In the genomic region with DNA sequence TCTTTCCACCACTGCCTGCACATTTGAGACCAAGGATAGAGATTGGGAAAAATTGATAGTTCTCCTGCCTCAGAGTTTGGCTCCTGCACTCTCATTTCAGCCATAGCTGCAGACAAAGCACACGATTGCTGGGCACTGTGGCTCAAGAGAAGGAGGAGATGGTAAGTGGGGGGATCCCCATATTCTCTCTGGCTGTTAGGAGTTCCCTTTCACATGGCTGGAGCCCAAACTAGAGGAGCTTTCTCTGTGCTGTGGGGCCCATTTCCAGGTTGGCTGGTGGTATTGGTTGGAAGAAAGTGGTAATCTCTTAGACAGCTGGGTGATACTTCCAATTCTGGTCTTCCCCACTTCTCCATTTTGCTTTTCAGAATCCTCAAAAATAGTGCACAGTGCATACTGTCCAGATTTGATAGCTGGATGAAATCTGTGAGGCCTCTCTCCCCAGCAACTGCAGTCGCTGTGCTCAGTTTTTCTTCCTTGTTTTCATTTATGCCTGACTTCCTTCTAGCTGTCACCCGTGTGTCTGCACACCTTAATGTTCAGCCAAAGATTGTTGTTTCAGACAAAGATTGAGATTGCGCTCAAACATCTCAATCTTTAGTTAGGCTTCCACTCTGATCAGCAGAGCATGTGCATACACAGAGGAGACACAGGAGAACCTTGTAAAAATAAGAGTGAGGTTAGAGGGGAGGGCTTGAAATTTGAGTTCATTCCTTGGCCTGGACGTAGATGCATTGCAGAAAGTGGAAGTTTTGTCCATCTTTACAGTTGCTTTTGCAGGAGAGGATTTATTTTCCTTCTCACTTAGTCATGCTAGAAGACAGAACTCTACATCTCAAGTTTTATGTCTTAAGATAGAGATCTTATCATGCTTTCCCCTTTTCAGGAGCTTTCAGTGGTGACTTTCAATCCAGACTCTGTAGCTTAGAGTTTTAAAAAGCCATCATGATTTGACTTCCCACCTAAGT, we compare ENCODE assay signal across 20 cellular contexts. TPM values are rescaled to one million over a fixed set of nuclear protein-coding genes. Genes with fewer than 3 reads are reported as not detected.
A peak's percentile ranks its signal among the peaks of the same experiment; 100 is the strongest.
DNase-seq lines count a peak whose midpoint lies in the region; ATAC-seq, FAIRE-seq and TF ChIP-seq lines count a peak whose summit lies in the region.
"Had no signal": no experiment of that assay in that cellular context is flagged by ENCODE, and none has a peak within 500 bp of the region (broad histone marks: within the 10 kb centered on the region; RNA-seq: fewer than 3 reads in every experiment).

No MANE protein-coding gene starts in this region.

- peak overlapping the region; percentile 70 for H3K27ac ChIP-seq in OCI-LY1 (ENCODE audit: low read depth, low read length, poor library complexity, severe bottlenecking)
- no peak overlapping the region for H3K27ac ChIP-seq in HepG2 (ENCODE audit: extremely low read length, insufficient read depth, low read length)
- H3K27ac ChIP-seq: left ventricle myocardium inferior, RWPE1, vagina, WERI-Rb-1 had no signal

- H3K79me2 ChIP-seq in OCI-LY1 (ENCODE audit: insufficient read depth, low read length) (peaks cover 22% of the 10 kb centered on the region; the same call in 1 of the 2 replicates), HepG2 (ENCODE audit: insufficient read depth, low read length) (peaks cover 70% of the 10 kb centered on the region)

- no peak for DNase-seq in activated naive CD4-positive, alpha-beta T cell treated with anti-CD3 and anti-CD28 coated beads, Interleukin-2, amount 10 ng/mL, durations not matched to agents 7 days and 5 days
- DNase-seq in activated naive CD4-positive, alpha-beta T cell treated with Interleukin-2 at 50 U/mL for 16 hours: no peak
- DNase-seq in fibroblast of villous mesenchyme (ENCODE audit: low read depth) (peak; percentile 80), HepG2 (ENCODE audit: low spot score) (no peak)
- no peak for DNase-seq in stimulated activated naive B cell treated with anti-CD40 and anti-IgM and Interleukin-4, amounts not matched to agents 10 μg/mL and 1 μg/mL and 100 μg/mL, for 72 hours
- DNase-seq: anterior cingulate cortex; DMS79 treated with DMSO at 0.1 percent for 48 hours; effector CD8-positive, alpha-beta T cell; head of caudate nucleus; left ventricle myocardium inferior; MG63; NCI-H226; stimulated activated CD4-positive, alpha-beta T cell treated with anti-CD3 and anti-CD28 coated beads, Interleukin-12 subunit alpha, Interleukin-12 subunit beta, amount 100 ng/mL, for 4 hours; WERI-Rb-1 had no signal

- 93% methylated on average over 4 of the region's 5 CpGs for WGBS in HepG2 (ENCODE audit: low lambda C conversion rate)

- peak overlapping the region; percentile 24 for H3K4me2 ChIP-seq in OCI-LY1 (ENCODE audit: low read length)
- no peak overlapping the region for H3K4me2 ChIP-seq in HepG2 (ENCODE audit: low read depth, low read length)

- no peak for TF ChIP-seq POLR2A in HepG2 (IDR thresholded peaks at IDR 0.05; ENCODE audit: insufficient read depth in 1 of 2, low read depth in 2 of 2, low read length in 2 of 2)

- no peak for FAIRE-seq in HepG2 (lab: Jason Lieb, UNC)
- FAIRE-seq: GM18507 had no signal

- CTCF ChIA-PET in activated naive CD4-positive, alpha-beta T cell treated with anti-CD3 and anti-CD28 coated beads, Interleukin-2, amount 10 ng/mL, durations not matched to agents 7 days and 5 days (lab: Charles Lee): no interaction called here
- CTCF ChIA-PET in HepG2 (lab: Yijun Ruan, JAX; ENCODE audit: low intra/inter-chr PET ratio, low total read pairs): no interaction called here

- peak overlapping the region; percentile 25; the same call in 1 of the 2 replicates for H3K9ac ChIP-seq in OCI-LY1 (ENCODE audit: low read length)
- no peak overlapping the region for H3K9ac ChIP-seq in HepG2 (ENCODE audit: insufficient read depth, low read depth, low read length)

- no peaks in the 10 kb centered on the region for H3K9me3 Mint-ChIP-seq in activated naive CD4-positive, alpha-beta T cell treated with anti-CD3 and anti-CD28 coated beads, Interleukin-2, amount 10 ng/mL, durations not matched to agents 7 days and 5 days
- no peaks in the 10 kb centered on the region for H3K9me3 Mint-ChIP-seq in stimulated activated naive B cell treated with anti-CD40 and anti-IgM and Interleukin-4, amounts not matched to agents 10 μg/mL and 1 μg/mL and 100 μg/mL, for 72 hours

- H3K9me2 ChIP-seq in OCI-LY1 (ENCODE audit: low read depth, low read length): no peaks in the 10 kb centered on the region

- H3K27ac Mint-ChIP-seq in activated naive CD4-positive, alpha-beta T cell treated with anti-CD3 and anti-CD28 coated beads, Interleukin-2, amount 10 ng/mL, durations not matched to agents 7 days and 5 days: peak overlapping the region; percentile 42
- peak overlapping the region; percentile 52 for H3K27ac Mint-ChIP-seq in stimulated activated naive B cell treated with anti-CD40 and anti-IgM and Interleukin-4, amounts not matched to agents 10 μg/mL and 1 μg/mL and 100 μg/mL, for 72 hours

- H3K4me3 ChIP-seq in OCI-LY1 (ENCODE audit: low read depth, low read length, poor library complexity, severe bottlenecking): no peak overlapping the region
- peak overlapping the region; percentile 33 for H3K4me3 ChIP-seq in fibroblast of villous mesenchyme (ENCODE audit: low read depth, low read length)
- H3K4me3 ChIP-seq in HepG2 (replicated peaks in 1 of 3; ENCODE audit: insufficient read depth in 1 of 3, low read depth in 2 of 3, low read length in 3 of 3): no peak overlapping the region
- H3K4me3 ChIP-seq: left ventricle myocardium inferior, MG63, vagina had no signal

- no peaks in the 10 kb centered on the region for H4K20me1 ChIP-seq in OCI-LY1 (ENCODE audit: insufficient read depth, low read length)
- peaks cover 13% of the 10 kb centered on the region; the same call in 1 of the 2 replicates for H4K20me1 ChIP-seq in HepG2 (ENCODE audit: insufficient read depth, low read length)

- H3K36me3 Mint-ChIP-seq in activated naive CD4-positive, alpha-beta T cell treated with anti-CD3 and anti-CD28 coated beads, Interleukin-2, amount 10 ng/mL, durations not matched to agents 7 days and 5 days: peaks cover 9% of the 10 kb centered on the region
- peaks cover 13 to 32% of the 10 kb centered on the region in 2 donors for H3K36me3 Mint-ChIP-seq in stimulated activated naive B cell treated with anti-CD40 and anti-IgM and Interleukin-4, amounts not matched to agents 10 μg/mL and 1 μg/mL and 100 μg/mL, for 72 hours

- in situ Hi-C loops in HepG2 (cut with HindIII; ENCODE audit: extremely low pct_ligation_motif_present, low pct_unique_long_range_greater_than_20kb): no loop called here

- H3K27me3 Mint-ChIP-seq in activated naive CD4-positive, alpha-beta T cell treated with anti-CD3 and anti-CD28 coated beads, Interleukin-2, amount 10 ng/mL, durations not matched to agents 7 days and 5 days: no peaks in the 10 kb centered on the region
- no peaks in the 10 kb centered on the region for H3K27me3 Mint-ChIP-seq in stimulated activated naive B cell treated with anti-CD40 and anti-IgM and Interleukin-4, amounts not matched to agents 10 μg/mL and 1 μg/mL and 100 μg/mL, for 72 hours

- TF ChIP-seq CTCF in OCI-LY1 (IDR thresholded peaks at IDR 0.05; ENCODE audit: low read length) (no peak), fibroblast of villous mesenchyme (IDR thresholded peaks at IDR 0.05; ENCODE audit: insufficient read depth, low read depth, low read length) (no peak), HepG2 (CRISPR knock-in tag; IDR thresholded peaks at IDR 0.05) (no peak)

- H3K4me3 Mint-ChIP-seq in activated naive CD4-positive, alpha-beta T cell treated with anti-CD3 and anti-CD28 coated beads, Interleukin-2, amount 10 ng/mL, durations not matched to agents 7 days and 5 days: no peak overlapping the region
- H3K4me3 Mint-ChIP-seq in stimulated activated naive B cell treated with anti-CD40 and anti-IgM and Interleukin-4, amounts not matched to agents 10 μg/mL and 1 μg/mL and 100 μg/mL, for 72 hours: peak overlapping the region in 1 of 2 donors; percentile 2

- POLR2A ChIA-PET in HepG2 (lab: Yijun Ruan, JAX): interaction anchor here (1.3 kb wide), 1 partner anchor 28 kb away, joined by 3 read pairs; the partner anchor contains the start of gene RABGEF1

- no peaks in the 10 kb centered on the region for H3K27me3 ChIP-seq in OCI-LY1 (ENCODE audit: insufficient read depth, low read length)
- no peaks in the 10 kb centered on the region for H3K27me3 ChIP-seq in HepG2 (ENCODE audit: control insufficient read depth in 1 of 2, insufficient read depth in 2 of 2, low read length in 2 of 2)
- H3K27me3 ChIP-seq: MG63, vagina had no signal

- H3K4me1 Mint-ChIP-seq in activated naive CD4-positive, alpha-beta T cell treated with anti-CD3 and anti-CD28 coated beads, Interleukin-2, amount 10 ng/mL, durations not matched to agents 7 days and 5 days: peaks cover 27% of the 10 kb centered on the region
- peaks cover 39 to 79% of the 10 kb centered on the region in 2 donors for H3K4me1 Mint-ChIP-seq in stimulated activated naive B cell treated with anti-CD40 and anti-IgM and Interleukin-4, amounts not matched to agents 10 μg/mL and 1 μg/mL and 100 μg/mL, for 72 hours

- no TSS peak for BruUV-seq in HepG2 (replicated peaks; lab: Mats Ljungman, UMichigan)

- no peak overlapping the region for H2AFZ ChIP-seq in OCI-LY1 (ENCODE audit: low read length)
- no peak overlapping the region for H2AFZ ChIP-seq in HepG2 (ENCODE audit: low read length)

- H3F3A ChIP-seq in OCI-LY1 (ENCODE audit: insufficient read depth, low read length): no peaks in the 10 kb centered on the region

- TF ChIP-seq EP300 in HepG2 (IDR thresholded peaks at IDR 0.05; ENCODE audit: low read depth in 2 of 2, low read length in 2 of 2) (no peak), HepG2 (CRISPR knock-in tag; IDR thresholded peaks at IDR 0.05; ENCODE audit: borderline replicate concordance) (no peak)

- H3K4me1 ChIP-seq in OCI-LY1 (ENCODE audit: insufficient read depth, low read length, severe bottlenecking) (peaks cover 46% of the 10 kb centered on the region), HepG2 (ENCODE audit: insufficient read depth, low read length) (peaks cover 31% of the 10 kb centered on the region)

- peaks cover 8% of the 10 kb centered on the region; the same call in 1 of the 2 replicates for H3K36me3 ChIP-seq in OCI-LY1 (ENCODE audit: insufficient read depth, low read length)
- H3K36me3 ChIP-seq in HepG2 (replicated peaks in 1 of 2; ENCODE audit: control insufficient read depth in 1 of 2, insufficient read depth in 2 of 2, low read length in 2 of 2): peaks cover 2 to 19% of the 10 kb centered on the region in 2 experiments; a peak in 3 of 5 replicates
- H3K36me3 ChIP-seq: vagina, WERI-Rb-1 had no signal

- peak; percentile 80 to 86 for ATAC-seq in stimulated activated naive B cell treated with anti-CD40 and anti-IgM and Interleukin-4, amounts not matched to agents 10 μg/mL and 1 μg/mL and 100 μg/mL, for 72 hours (replicated peaks)
- no peak for ATAC-seq in GM18861 (IDR thresholded peaks at IDR 0.05; ENCODE audit: unreplicated experiment)
- ATAC-seq in HG02981 (IDR thresholded peaks at IDR 0.05; ENCODE audit: unreplicated experiment): no peak
- ATAC-seq in HepG2: no peak

- intact Hi-C loops in HepG2 (cut with micrococcal nuclease; ENCODE audit: unreplicated experiment): no loop called here

- H3K9me3 ChIP-seq in OCI-LY1 (ENCODE audit: low read length) (no peaks in the 10 kb centered on the region), HepG2 (ENCODE audit: low read length) (no peaks in the 10 kb centered on the region)
- H3K9me3 ChIP-seq: left ventricle myocardium inferior, MG63, vagina had no signal

- TF ChIP-seq RAD21 in HepG2 (CRISPR knock-in tag; IDR thresholded peaks at IDR 0.05): no peak

RNA-seq across cellular contexts. Expression of gene RABGEF1, which starts 28.6 kb away (rescaled TPM):
- total RNA-seq in fibroblast of villous mesenchyme (43.8 and 61.7 TPM in 2 replicates), HepG2 (2016; rRNA removed; fragmentation: Illumina TruSeq; extraction: Trizol) (22.7 and 27.5 TPM in 2 replicates)
- total RNA-seq in HepG2 (2016; cell fraction: cytosol; rRNA removed; fragmentation: Illumina TruSeq; extraction: Trizol; ENCODE audit: low read depth): 19.8 and 21.2 TPM in 2 replicates
- 21.5 and 25.3 TPM in 2 replicates for total RNA-seq in HepG2 (2016; cell fraction: insoluble cytoplasmic fraction; rRNA removed; fragmentation: Illumina TruSeq; extraction: Trizol)
- 14.1 and 14.9 TPM in 2 replicates for total RNA-seq in HepG2 (2016; cell fraction: membrane; rRNA removed; fragmentation: Illumina TruSeq; extraction: Trizol)
- total RNA-seq in HepG2 (2016; cell fraction: nucleus; rRNA removed; fragmentation: Illumina TruSeq; extraction: Trizol): 16.2 and 18.3 TPM in 2 replicates
- 30.3 and 35.3 TPM in 2 replicates for polyA plus RNA-seq in HepG2 (2011; rRNA removed)
- polyA plus RNA-seq in HepG2 (2011; cell fraction: cytosol; rRNA removed): 18.9 and 20.5 TPM in 2 replicates
- 24.9 and 25.4 TPM in 2 replicates for polyA plus RNA-seq in HepG2 (2011; cell fraction: nucleus; rRNA removed)
- 19.6 and 25.6 TPM in 2 replicates for polyA plus RNA-seq in HepG2 (2012)
- polyA plus RNA-seq in HepG2 (2016; cell fraction: cytosol; fragmentation: Illumina TruSeq; extraction: Trizol; ENCODE audit: low read depth): 1.3 and 2.0 TPM in 2 replicates
- polyA plus RNA-seq in HepG2 (2016; cell fraction: insoluble cytoplasmic fraction; fragmentation: Illumina TruSeq; extraction: Trizol; ENCODE audit: low read depth): 22.9 and 25.3 TPM in 2 replicates
- polyA plus RNA-seq in HepG2 (2016; cell fraction: membrane; fragmentation: Illumina TruSeq; extraction: Trizol; ENCODE audit: low read depth): 3.9 and 4.5 TPM in 2 replicates
- polyA plus RNA-seq in HepG2 (2016; cell fraction: nucleus; fragmentation: Illumina TruSeq; extraction: Trizol; ENCODE audit: insufficient read depth, low read depth): 26.8 and 27.2 TPM in 2 replicates
- 43.3 and 66.9 TPM in 2 replicates for polyA minus RNA-seq in HepG2 (2011; rRNA and poly(A)+ RNA removed; ENCODE audit: low replicate concordance)
- 15.5 and 21.7 TPM in 2 replicates for polyA minus RNA-seq in HepG2 (2011; cell fraction: cytosol; rRNA and poly(A)+ RNA removed)
- polyA minus RNA-seq in HepG2 (2011; cell fraction: nucleus; rRNA and poly(A)+ RNA removed): 19.7 and 26.4 TPM in 2 replicates

Comparison
In these comparisons a context has a peak if more than half of its experiments do, and no peak if none do; other contexts are left out.
1. ATAC-seq: peak in stimulated activated naive B cell treated with anti-CD40 and anti-IgM and Interleukin-4, amounts not matched to agents 10 μg/mL and 1 μg/mL and 100 μg/mL, for 72 hours (2 of 2); none in GM18861 (single experiment), HG02981 (single experiment) and HepG2 (single experiment).